ENCODE assay signal across 8 cellular contexts in genomic region chr12:120235369-120236123, GRCh38. TPM values are rescaled to one million over a fixed set of nuclear protein-coding genes. Genes with fewer than 3 reads are reported as not detected.
DNase-seq lines count a peak whose midpoint lies in the region; ATAC-seq and TF ChIP-seq lines count a peak whose summit lies in the region.

No MANE protein-coding gene starts in this region.

- CTCF ChIA-PET in mammary epithelial cell (lab: Charles Lee; ENCODE audit: low non-redundant PET) = interaction anchor here (0.6 to 0.8 kb wide), 4 partner anchors 12 to 33 kb away, joined by 4 to 10 read pairs (median 5); partner anchors contain the start of gene PXN

- H3K4me3 Mint-ChIP-seq in stimulated activated naive CD8-positive, alpha-beta T cell treated with anti-CD3 and anti-CD28 coated beads, Interleukin-15, amount 100 ng/mL, for 72 hours = no peak overlapping the region

- H3K4me1 ChIP-seq in mammary epithelial cell (ENCODE audit: insufficient read depth, low read length) = peaks cover 94% of the 10 kb centered on the region
- peaks cover 54 to 63% of the 10 kb centered on the region in 2 donors for H3K4me1 ChIP-seq in lung (ENCODE audit: control insufficient read depth in 2 of 2, insufficient read depth in 2 of 2, low read length in 2 of 2)
- peaks cover 100% of the 10 kb centered on the region for H3K4me1 ChIP-seq in vagina

- H3K27ac ChIP-seq in mammary epithelial cell (ENCODE audit: insufficient read depth, low read depth, low read length) = peak overlapping the region; percentile 60
- peak overlapping the region; percentile 89 to 92 for H3K27ac ChIP-seq in lung (ENCODE audit: low read depth in 1 of 2, low read length in 1 of 2)
- peak overlapping the region; percentile 85 for H3K27ac ChIP-seq in vagina

- dilution Hi-C loops in mammary epithelial cell (cut with HindIII; ENCODE audit: low sequenced_read_pairs) = no loop called here

- no TSS peak for BruUV-seq in mammary epithelial cell (replicated peaks; lab: Mats Ljungman, UMichigan)

- no peak for TF ChIP-seq POLR2A in vagina (IDR thresholded peaks at IDR 0.05)

- H3K9me3 Mint-ChIP-seq in stimulated activated naive CD8-positive, alpha-beta T cell treated with anti-CD3 and anti-CD28 coated beads, Interleukin-15, amount 100 ng/mL, for 72 hours = no peaks in the 10 kb centered on the region

- no peaks in the 10 kb centered on the region for H3K27me3 ChIP-seq in mammary epithelial cell (ENCODE audit: insufficient read depth, low read length)
- no peaks in the 10 kb centered on the region for H3K27me3 ChIP-seq in lung (ENCODE audit: control insufficient read depth, insufficient read depth)
- no peaks in the 10 kb centered on the region for H3K27me3 ChIP-seq in vagina

- peak; percentile 8 for ATAC-seq in stimulated activated naive CD8-positive, alpha-beta T cell treated with anti-CD3 and anti-CD28 coated beads, Interleukin-15, Interleukin-2, amounts not matched to agents 100 U/mL and 50 U/mL, for 24 hours
- no peak for ATAC-seq in stimulated activated naive CD8-positive, alpha-beta T cell treated with anti-CD3 and anti-CD28 coated beads, Interleukin-15, amount 100 ng/mL, for 72 hours
- ATAC-seq in lung (ENCODE audit: insufficient read depth, low FRiP score) (no peak), GM19023 (IDR thresholded peaks at IDR 0.05; ENCODE audit: unreplicated experiment) (no peak)

- WGBS in mammary epithelial cell (ENCODE audit: low coverage, missing lambda C conversion rate) = 82% methylated on average over 13 of the region's 15 CpGs
- 82 to 86% methylated on average over 15 of the region's 15 CpGs for WGBS in lung, 2 donors

- in situ Hi-C loops in mammary epithelial cell (cut with MboI; ENCODE audit: low sequenced_read_pairs in 2 of 2) = no loop called here

- H3K36me3 ChIP-seq in mammary epithelial cell (ENCODE audit: insufficient read depth, low read length) = peaks cover 1% of the 10 kb centered on the region
- no peaks in the 10 kb centered on the region for H3K36me3 ChIP-seq in lung (ENCODE audit: control insufficient read depth in 2 of 2, insufficient read depth in 2 of 2, low read length in 2 of 2)
- no peaks in the 10 kb centered on the region for H3K36me3 ChIP-seq in vagina

- no peak overlapping the region for H3K27ac Mint-ChIP-seq in stimulated activated naive CD8-positive, alpha-beta T cell treated with anti-CD3 and anti-CD28 coated beads, Interleukin-15, amount 100 ng/mL, for 72 hours

- intact Hi-C loops in mammary epithelial cell (cut with micrococcal nuclease) (no loop called here), vagina (cut with DNase I) (no loop called here)

- H3K27me3 Mint-ChIP-seq in stimulated activated naive CD8-positive, alpha-beta T cell treated with anti-CD3 and anti-CD28 coated beads, Interleukin-15, amount 100 ng/mL, for 72 hours = no peaks in the 10 kb centered on the region

- no peak for DNase-seq in stimulated activated naive CD8-positive, alpha-beta T cell treated with anti-CD3 and anti-CD28 coated beads, Interleukin-15, Interleukin-2, amounts not matched to agents 100 U/mL and 50 U/mL, for 24 hours
- DNase-seq in stimulated activated naive CD8-positive, alpha-beta T cell treated with anti-CD3 and anti-CD28 coated beads, Interleukin-15, amount 100 ng/mL, for 72 hours = no peak
- no peak for DNase-seq in mammary epithelial cell
- DNase-seq in lung (ENCODE audit: low spot score) = no peak
- DNase-seq in vagina (ENCODE audit: extremely low spot score in 2 of 2) = no peak
- DNase-seq in dedifferentiated amniotic fluid mesenchymal stem cell (ENCODE audit: extremely low spot score) = no peak
- no peak for DNase-seq in NOMO-1 treated with dmso at 0.1 percent for 144 hours (lab: John Stamatoyannopoulos, UW; ENCODE audit: unreplicated experiment)

- H3K9ac ChIP-seq in mammary epithelial cell (ENCODE audit: insufficient read depth, low read length) = peak overlapping the region; percentile 20

- no peak overlapping the region for H3K4me3 ChIP-seq in mammary epithelial cell (replicated peaks in 1 of 3; ENCODE audit: insufficient read depth in 1 of 3, low read depth in 2 of 3, low read length in 3 of 3)
- H3K4me3 ChIP-seq in lung = no peak overlapping the region
- no peak overlapping the region for H3K4me3 ChIP-seq in vagina

- H3K79me2 ChIP-seq in mammary epithelial cell (ENCODE audit: insufficient read depth, low read length) = peaks cover 93% of the 10 kb centered on the region

- H3K9me3 ChIP-seq in mammary epithelial cell (replicated peaks; ENCODE audit: insufficient read depth, low read length) (no peaks in the 10 kb centered on the region), lung (ENCODE audit: control insufficient read depth in 2 of 2, insufficient read depth in 1 of 2, low read length in 1 of 2) (no peaks in the 10 kb centered on the region), vagina (no peaks in the 10 kb centered on the region)

- TF ChIP-seq CTCF in mammary epithelial cell (conservative IDR thresholded peaks at IDR 0.05 in 1 of 2, IDR thresholded peaks at IDR 0.05 in 1 of 2; ENCODE audit: extremely low read depth in 1 of 2, insufficient read depth in 1 of 2, low read depth in 1 of 2, low read length in 2 of 2) = peak; percentile 23 to 27
- no peak for TF ChIP-seq CTCF in lung (IDR thresholded peaks at IDR 0.05; ENCODE audit: control extremely low read depth, extremely low read depth)
- TF ChIP-seq CTCF in vagina (IDR thresholded peaks at IDR 0.05) = no peak

- H2AFZ ChIP-seq in mammary epithelial cell (ENCODE audit: low read depth, low read length) = no peak overlapping the region

- no peaks in the 10 kb centered on the region for H4K20me1 ChIP-seq in mammary epithelial cell (ENCODE audit: insufficient read depth, low read length)

- H3K4me1 Mint-ChIP-seq in stimulated activated naive CD8-positive, alpha-beta T cell treated with anti-CD3 and anti-CD28 coated beads, Interleukin-15, amount 100 ng/mL, for 72 hours = peaks cover 76% of the 10 kb centered on the region

- peak overlapping the region; percentile 48 for H3K4me2 ChIP-seq in mammary epithelial cell (ENCODE audit: insufficient read depth, low read depth, low read length)

RNA-seq across cellular contexts. Expression of gene PXN, which starts 30.0 kb away (rescaled TPM):
- total RNA-seq in mammary epithelial cell = 100 to 1,000 TPM; 155 to 477 TPM
- 166 TPM for polyA plus RNA-seq in mammary epithelial cell
- 597 TPM for polyA minus RNA-seq in mammary epithelial cell
- total RNA-seq in lung = 100 to 1,000 TPM in 1 of 2 donors, 10 to 100 TPM in 1; 81.1 to 117 TPM
- 10 to 100 TPM; 81.3 to 100.0 TPM for polyA plus RNA-seq in lung
- total RNA-seq in vagina = 95.3 TPM

RNA-seq across cellular contexts. Expression of gene RPLP0, which starts 34.6 kb away (rescaled TPM):
- total RNA-seq in mammary epithelial cell (1,000 to 10,000 TPM; 2,131 to 2,307 TPM), lung (1,000 to 10,000 TPM; 1,492 to 1,979 TPM), vagina (2,837 TPM)
- polyA plus RNA-seq in mammary epithelial cell (9,728 TPM), lung (1,000 to 10,000 TPM; 2,934 to 3,190 TPM)
- 2,830 TPM for polyA minus RNA-seq in mammary epithelial cell

RNA-seq across cellular contexts. Expression of gene GCN1, which starts 41.0 kb away (rescaled TPM):
- total RNA-seq in mammary epithelial cell (100 to 1,000 TPM in 1 of 2 donors, 10 to 100 TPM in 1; 92.5 to 109 TPM), lung (10 to 100 TPM; 76.4 to 93.6 TPM), vagina (62.6 TPM)
- polyA plus RNA-seq in mammary epithelial cell (45.7 TPM), lung (10 to 100 TPM; 19.3 to 29.7 TPM)
- polyA minus RNA-seq in mammary epithelial cell = 341 TPM

RNA-seq across cellular contexts. Expression of gene RNU4-2, which starts 56.2 kb away (rescaled TPM):
- total RNA-seq in mammary epithelial cell = 1,000 to 10,000 TPM in 1 of 2 donors, under 1 TPM in 1; under 0.01 to 1,580 TPM
- polyA plus RNA-seq in mammary epithelial cell = under 0.01 TPM
- under 0.01 TPM for polyA minus RNA-seq in mammary epithelial cell
- over 10,000 TPM in 1 of 2 donors, under 1 TPM in 1; under 0.01 to 10,045 TPM for total RNA-seq in lung
- polyA plus RNA-seq in lung = not detected
- under 0.01 TPM for total RNA-seq in vagina

RNA-seq across cellular contexts. Expression of gene RNU4-1, which starts 57.5 kb away (rescaled TPM):
- total RNA-seq in mammary epithelial cell = 1,000 to 10,000 TPM in 1 of 2 donors, under 1 TPM in 1; under 0.01 to 1,952 TPM
- polyA plus RNA-seq in mammary epithelial cell = under 0.01 TPM
- under 0.01 TPM for polyA minus RNA-seq in mammary epithelial cell
- 1,000 to 10,000 TPM in 1 of 2 donors, under 1 TPM in 1; under 0.01 to 2,200 TPM for total RNA-seq in lung
- polyA plus RNA-seq in lung = not detected
- under 0.01 TPM for total RNA-seq in vagina

Comparison
In these comparisons a context has a peak if more than half of its experiments do, and no peak if none do; other contexts are left out.
1. CTCF ChIP-seq: peak in mammary epithelial cell (2 of 2); none in lung (single experiment) and vagina (0 of 3).
2. Peak in every context shown above with its lines, with median percentiles within 50 percentile points of each other: H3K27ac ChIP-seq.